In the genomic region with DNA sequence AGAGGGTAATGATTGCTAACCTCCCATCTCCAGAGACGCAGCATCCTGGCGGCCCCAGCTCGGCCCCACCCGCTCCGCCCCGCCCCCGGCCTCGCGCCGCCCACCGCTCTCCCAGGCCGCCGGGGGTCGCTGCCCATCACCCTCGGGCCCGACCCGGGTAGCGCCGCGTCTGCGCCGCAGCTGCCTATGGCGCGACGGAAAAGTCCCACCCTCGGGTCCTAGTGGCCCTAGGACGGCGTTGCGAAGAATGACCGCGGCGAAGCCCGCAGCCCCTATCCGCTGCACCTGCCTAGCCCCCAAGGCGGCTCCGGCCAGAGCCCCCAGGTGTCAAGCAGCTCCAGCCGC, we compare ENCODE assay signal across 8 cellular contexts. TPM values are rescaled to one million over a fixed set of nuclear protein-coding genes. Genes with fewer than 3 reads are reported as not detected.
A peak's percentile ranks its signal among the peaks of the same experiment; 100 is the strongest.
DNase-seq lines count a peak whose midpoint lies in the region; ATAC-seq and TF ChIP-seq lines count a peak whose summit lies in the region.

No MANE protein-coding gene starts in this region.

- H3K9ac ChIP-seq in endocrine pancreas (ENCODE audit: control insufficient read depth, insufficient read depth, low read length) = peak overlapping the region; percentile 88

- H3K4me1 ChIP-seq in endocrine pancreas (ENCODE audit: control insufficient read depth, insufficient read depth, low read length) (peaks cover 6% of the 10 kb centered on the region), mucosa of descending colon (ENCODE audit: low read depth) (peaks cover 24% of the 10 kb centered on the region)

- intact Hi-C loops in mucosa of descending colon (cut with DNase I, micrococcal nuclease) = no loop called here

- no peak for TF ChIP-seq CTCF in AG09309 (IDR thresholded peaks at IDR 0.05; ENCODE audit: control insufficient read depth, insufficient read depth, low read depth, low read length, missing control alignments)
- TF ChIP-seq CTCF in mucosa of descending colon (IDR thresholded peaks at IDR 0.05) = no peak

- DNase-seq in AG09309 (ENCODE audit: low read depth) (no peak), NCI-H226 (peak; percentile 55), mucosa of descending colon (peak; percentile 63 to 81 (median 78))
- DNase-seq in activated CD8-positive, alpha-beta memory T cell treated with anti-CD3 and anti-CD28 coated beads for 1 hour (ENCODE audit: extremely low read depth in 1 of 2, low read depth in 1 of 2) = peak; percentile 30 to 54
- DNase-seq in stimulated activated CD8-positive, alpha-beta memory T cell treated with anti-CD3 and anti-CD28 coated beads, Interleukin-7, amount 100 ng/mL, for 4 hours (ENCODE audit: low read depth in 2 of 2) = peak; percentile 12 to 68

- H3K27me3 ChIP-seq in endocrine pancreas (ENCODE audit: control insufficient read depth, insufficient read depth, low read length) = no peaks in the 10 kb centered on the region

- peak; percentile 36 for ATAC-seq in GM18520 (IDR thresholded peaks at IDR 0.05; ENCODE audit: unreplicated experiment)
- peak; percentile 53 for ATAC-seq in HG03045 (IDR thresholded peaks at IDR 0.05; ENCODE audit: unreplicated experiment)
- ATAC-seq in mucosa of descending colon = peak; percentile 74

- H3K9me3 ChIP-seq in endocrine pancreas (ENCODE audit: control insufficient read depth, low read length) = no peaks in the 10 kb centered on the region
- H3K9me3 ChIP-seq in mucosa of descending colon = no peaks in the 10 kb centered on the region

- H3K4me3 ChIP-seq in AG09309 (ENCODE audit: control insufficient read depth, low read depth, low read length) (peak overlapping the region; percentile 58), endocrine pancreas (ENCODE audit: control insufficient read depth, insufficient read depth, low read length) (peak overlapping the region; percentile 77), mucosa of descending colon (peak overlapping the region; percentile 40)

- H3K36me3 ChIP-seq in endocrine pancreas (ENCODE audit: control insufficient read depth, insufficient read depth, low read length) = peaks cover 11% of the 10 kb centered on the region
- H3K36me3 ChIP-seq in mucosa of descending colon (ENCODE audit: low read depth) = peaks cover 13% of the 10 kb centered on the region

RNA-seq across cellular contexts. Expression of a gene that starts 0.5 kb away (rescaled TPM):
- 10 to 100 TPM; 60.8 to 69.6 (median 64.7) TPM for total RNA-seq in mucosa of descending colon

RNA-seq across cellular contexts. Expression of a gene that starts 0.6 kb away (rescaled TPM):
- 10 to 100 TPM; 38.9 to 42.3 (median 42.1) TPM for total RNA-seq in mucosa of descending colon

RNA-seq across cellular contexts. Expression of a gene that starts 36.9 kb away (rescaled TPM):
- total RNA-seq in mucosa of descending colon = 10 to 100 TPM in 1 of 3 donors, 1 to 10 TPM in 2; 7.9 to 12.7 (median 8.9) TPM
